In the genomic region with DNA sequence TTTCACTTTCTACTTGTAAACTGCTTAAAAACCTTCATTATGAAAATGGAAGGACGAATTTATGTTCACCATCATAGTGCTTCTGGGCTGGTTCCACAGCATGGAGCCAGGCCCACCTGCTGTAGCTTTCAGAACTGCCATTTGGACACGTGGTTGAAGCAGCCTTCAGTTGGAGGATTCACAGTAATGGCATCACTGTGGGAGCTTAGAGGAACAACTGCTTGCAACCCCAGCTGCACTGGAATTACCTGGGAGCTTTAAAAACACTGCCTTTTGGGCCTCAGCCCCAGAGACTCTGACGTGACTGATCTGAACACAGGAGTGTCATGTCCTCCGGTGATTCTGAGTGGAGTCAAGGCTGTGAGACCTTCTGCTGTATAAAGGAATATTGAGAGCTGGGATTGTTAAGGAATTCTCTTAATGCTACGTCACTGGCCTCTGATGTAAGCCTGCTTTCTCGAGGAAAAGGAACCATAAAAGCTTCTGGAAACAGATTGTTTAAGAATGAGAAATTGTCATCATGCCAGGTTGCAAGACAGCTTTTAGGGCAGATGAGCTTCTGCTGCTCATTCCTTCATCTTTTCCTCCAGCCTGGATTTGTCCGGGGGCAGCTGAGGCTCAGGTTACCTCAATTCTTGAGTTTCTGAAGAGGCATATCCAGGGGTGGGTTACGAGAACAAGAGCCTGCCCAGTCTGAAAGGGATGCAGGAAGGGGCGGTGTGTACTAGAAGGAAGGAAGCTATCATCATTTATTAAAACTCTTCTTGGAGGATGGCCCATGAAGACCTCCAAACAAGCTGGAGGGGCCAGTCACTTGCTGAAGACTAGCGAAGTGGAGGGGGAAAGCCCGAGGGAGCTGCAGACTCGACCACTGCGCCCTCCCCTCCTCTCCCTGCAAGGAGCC, we compare ENCODE assay signal across 9 cellular contexts. TPM values are rescaled to one million over a fixed set of nuclear protein-coding genes. Genes with fewer than 3 reads are reported as not detected.
DNase-seq lines count a peak whose midpoint lies in the region; ATAC-seq and TF ChIP-seq lines count a peak whose summit lies in the region.
"Had no signal": no experiment of that assay in that cellular context is flagged by ENCODE, and none has a peak within 500 bp of the region (broad histone marks: within the 10 kb centered on the region; RNA-seq: fewer than 3 reads in every experiment).

No MANE protein-coding gene starts in this region.

- TF ChIP-seq EP300 in sigmoid colon (IDR thresholded peaks at IDR 0.05), result no peak

- TF ChIP-seq POLR2A in sigmoid colon (IDR thresholded peaks at IDR 0.05), result no peak

- DNase-seq in Caco-2 (no peak), right cardiac atrium (peak in 1 of 3 donors; percentile 65), sigmoid colon (no peak), Ammon's horn (ENCODE audit: low spot score) (no peak), NCI-H2107 treated with DMSO at 0.1 percent for 48 hours (lab: John Stamatoyannopoulos, UW; ENCODE audit: unreplicated experiment) (no peak)
- DNase-seq: SJCRH30 had no signal

- no peak for ATAC-seq in activated T-helper 17 cell treated with anti-CD3 and anti-CD28 coated beads, Interleukin-2, amount 50 U/mL, for 72 hours (replicated peaks)
- ATAC-seq in right cardiac atrium (peak; percentile 18 to 45), HG03378 (IDR thresholded peaks at IDR 0.05; ENCODE audit: unreplicated experiment) (no peak), HG03457 (IDR thresholded peaks at IDR 0.05; ENCODE audit: unreplicated experiment) (no peak)

- no peaks in the 10 kb centered on the region for H3K27me3 Mint-ChIP-seq in Caco-2 (ENCODE audit: insufficient read depth, unreplicated experiment)
- no peaks in the 10 kb centered on the region for H3K27me3 Mint-ChIP-seq in activated T-helper 17 cell treated with anti-CD3 and anti-CD28 coated beads, Interleukin-2, amount 50 U/mL, for 72 hours

- peaks cover 18% of the 10 kb centered on the region for H3K36me3 Mint-ChIP-seq in Caco-2 (ENCODE audit: insufficient read depth, unreplicated experiment)
- H3K36me3 Mint-ChIP-seq in activated T-helper 17 cell treated with anti-CD3 and anti-CD28 coated beads, Interleukin-2, amount 50 U/mL, for 72 hours (ENCODE audit: low read depth), result peaks cover 85% of the 10 kb centered on the region

- intact Hi-C loops in Caco-2 (cut with micrococcal nuclease; ENCODE audit: unreplicated experiment), result loop anchor here (5.0 kb wide), 1 partner anchor 79 kb away; no protein-coding TSS in a partner anchor
- intact Hi-C loops in right cardiac atrium (cut with DNase I), result loop anchor here in 2 of 4 donors (5.0 to 10.0 kb wide), 2 partner anchors 39 to 66 kb away; no protein-coding TSS in a partner anchor
- intact Hi-C loops in sigmoid colon (cut with DNase I), result loop anchor here (5.0 kb wide), 1 partner anchor 89 kb away; no protein-coding TSS in a partner anchor

- peak overlapping the region; percentile 95 for H3K27ac Mint-ChIP-seq in Caco-2 (ENCODE audit: unreplicated experiment)
- peak overlapping the region; percentile 95 for H3K27ac Mint-ChIP-seq in activated T-helper 17 cell treated with anti-CD3 and anti-CD28 coated beads, Interleukin-2, amount 50 U/mL, for 72 hours

- WGBS in right cardiac atrium, result 44% methylated on average over 13 of the region's 13 CpGs
- 68 to 73% methylated on average over 13 of the region's 13 CpGs for WGBS in sigmoid colon, 2 donors

- TF ChIP-seq CTCF in Caco-2 (IDR thresholded peaks at IDR 0.05; ENCODE audit: insufficient read depth in 1 of 2, low read depth in 1 of 2, low read length in 1 of 2, severe bottlenecking in 1 of 2, unreplicated experiment in 1 of 2) (no peak), sigmoid colon (IDR thresholded peaks at IDR 0.05) (no peak)

- H3K4me1 ChIP-seq in Caco-2, result no peaks in the 10 kb centered on the region
- H3K4me1 ChIP-seq in right cardiac atrium (ENCODE audit: control insufficient read depth, insufficient read depth, low read length), result peaks cover 7% of the 10 kb centered on the region
- peaks cover 0 to 18% (median 6%) of the 10 kb centered on the region in 4 donors for H3K4me1 ChIP-seq in sigmoid colon
- H3K4me1 ChIP-seq: SJCRH30 had no signal

- no TSS peak for BruUV-seq in Caco-2 (replicated peaks; lab: Mats Ljungman, UMichigan)

- peaks cover 15% of the 10 kb centered on the region for H3K9me3 Mint-ChIP-seq in Caco-2 (ENCODE audit: unreplicated experiment)
- peaks cover 12% of the 10 kb centered on the region for H3K9me3 Mint-ChIP-seq in activated T-helper 17 cell treated with anti-CD3 and anti-CD28 coated beads, Interleukin-2, amount 50 U/mL, for 72 hours

- H3K4me3 ChIP-seq in Caco-2 (ENCODE audit: low read depth, low read length), result no peak overlapping the region
- peak overlapping the region; percentile 49 for H3K4me3 ChIP-seq in right cardiac atrium (ENCODE audit: low read length)
- peak overlapping the region in 3 of 4 donors; percentile 59 to 71 (median 64) for H3K4me3 ChIP-seq in sigmoid colon
- H3K4me3 ChIP-seq: SJCRH30 had no signal

- peak overlapping the region; percentile 90 for H3K4me3 Mint-ChIP-seq in Caco-2 (ENCODE audit: unreplicated experiment)
- peak overlapping the region; percentile 92 for H3K4me3 Mint-ChIP-seq in activated T-helper 17 cell treated with anti-CD3 and anti-CD28 coated beads, Interleukin-2, amount 50 U/mL, for 72 hours

- POLR2A ChIA-PET in Caco-2 (lab: Charles Lee), result interaction anchor here (1.4 to 1.8 kb wide), 2 partner anchors 15 to 41 kb away, joined by 5 to 7 read pairs; no protein-coding TSS in a partner anchor

- H3K27ac ChIP-seq in right cardiac atrium (ENCODE audit: low read length) (peak overlapping the region; percentile 62), sigmoid colon (peak overlapping the region; percentile 82 to 88 (median 86))
- H3K27ac ChIP-seq: SJCRH30 had no signal

- H3K36me3 ChIP-seq in Caco-2 (ENCODE audit: control insufficient read depth, insufficient read depth, low read length), result peaks cover 5% of the 10 kb centered on the region
- H3K36me3 ChIP-seq in sigmoid colon, result peaks cover 0 to 6% (median 0%) of the 10 kb centered on the region in 4 donors
- H3K36me3 ChIP-seq: SJCRH30 had no signal

- H3K9me3 ChIP-seq in Caco-2, result peaks cover 21% of the 10 kb centered on the region
- H3K9me3 ChIP-seq in right cardiac atrium (ENCODE audit: control insufficient read depth, low read length), result no peaks in the 10 kb centered on the region
- peaks cover 0 to 10% (median 3%) of the 10 kb centered on the region in 4 donors for H3K9me3 ChIP-seq in sigmoid colon
- H3K9me3 ChIP-seq: SJCRH30 had no signal

- CTCF ChIA-PET in Caco-2 (lab: Charles Lee), result interaction anchor here (1.1 to 2.5 kb wide), 3 partner anchors 15 to 135 kb away, joined by 3 to 15 read pairs (median 8); no protein-coding TSS in a partner anchor

- peaks cover 6% of the 10 kb centered on the region for H3K4me1 Mint-ChIP-seq in Caco-2 (ENCODE audit: low read depth, unreplicated experiment)
- peaks cover 41% of the 10 kb centered on the region for H3K4me1 Mint-ChIP-seq in activated T-helper 17 cell treated with anti-CD3 and anti-CD28 coated beads, Interleukin-2, amount 50 U/mL, for 72 hours

- H3K27me3 ChIP-seq in Caco-2 (replicated peaks; ENCODE audit: control insufficient read depth, insufficient read depth, low read length) (no peaks in the 10 kb centered on the region), right cardiac atrium (ENCODE audit: control insufficient read depth, insufficient read depth) (no peaks in the 10 kb centered on the region), sigmoid colon (no peaks in the 10 kb centered on the region)
- H3K27me3 ChIP-seq: SJCRH30 had no signal

RNA-seq across cellular contexts. Expression of gene IL1R1, which starts 1.3 kb away (rescaled TPM):
- total RNA-seq in Caco-2 (2022), result 23.5 and 25.0 TPM in 2 replicates
- 10 to 100 TPM; 41.7 to 68.1 TPM for total RNA-seq in activated T-helper 17 cell treated with anti-CD3 and anti-CD28 coated beads, Interleukin-2, amount 50 U/mL, for 72 hours
- 100 to 1,000 TPM in 1 of 4 donors, 10 to 100 TPM in 3; 43.2 to 111 (median 60.7) TPM for total RNA-seq in right cardiac atrium
- 32.2 TPM for polyA plus RNA-seq in right cardiac atrium
- total RNA-seq in sigmoid colon, result 100 to 1,000 TPM in 1 of 4 donors, 10 to 100 TPM in 3; 41.0 to 144 (median 50.7) TPM
- polyA plus RNA-seq in sigmoid colon, result 10 to 100 TPM; 14.6 to 43.2 (median 34.9) TPM

RNA-seq across cellular contexts. Expression of gene IL1RL2, which starts 45.6 kb away (rescaled TPM):
- not detected in 2 replicates for total RNA-seq in Caco-2 (2022)
- 1 to 10 TPM in 1 of 2 donors, under 1 TPM in 1; 0.41 to 2.7 TPM for total RNA-seq in activated T-helper 17 cell treated with anti-CD3 and anti-CD28 coated beads, Interleukin-2, amount 50 U/mL, for 72 hours
- under 1 TPM; 0.14 to 0.46 (median 0.36) TPM for total RNA-seq in right cardiac atrium
- polyA plus RNA-seq in right cardiac atrium, result 0.07 TPM
- under 1 TPM in 1 of 4 donors, not detected in 3; 0.27 TPM for total RNA-seq in sigmoid colon
- polyA plus RNA-seq in sigmoid colon, result under 1 TPM in 2 of 3 donors, not detected in 1; 0.60 to 0.90 TPM
- total RNA-seq: SJCRH30 had no signal

Comparison
In these comparisons a context has a peak if more than half of its experiments do, and no peak if none do; other contexts are left out.
1. ATAC-seq: peak in right cardiac atrium (2 of 2); none in activated T-helper 17 cell treated with anti-CD3 and anti-CD28 coated beads, Interleukin-2, amount 50 U/mL, for 72 hours (single experiment), HG03378 (single experiment) and HG03457 (single experiment).